8 cellular contexts compared by ENCODE assay signal in genomic region chr2:200525882-200526651, GRCh38. TPM values are rescaled to one million over a fixed set of nuclear protein-coding genes. Genes with fewer than 3 reads are reported as not detected.
A peak's percentile ranks its signal among the peaks of the same experiment; 100 is the strongest.
DNase-seq lines count a peak whose midpoint lies in the region; ATAC-seq and TF ChIP-seq lines count a peak whose summit lies in the region.

Gene SGO2, plus strand, starts transcription at chr2:200526207. Its CDS starts 6,769 bp downstream, at chr2:200532976.

- peak; percentile 100 for ATAC-seq in GM21737 (IDR thresholded peaks at IDR 0.05; ENCODE audit: unreplicated experiment)

- H3K27ac ChIP-seq in epithelial cell of prostate = peak within 1 kb of the TSS; percentile 39

- DNase-seq in DMS79 (lab: John Stamatoyannopoulos, UW) (peak; percentile 88), KG1 (lab: John Stamatoyannopoulos, UW) (peak; percentile 91), epithelial cell of prostate (ENCODE audit: low read depth, low spot score) (peak; percentile 70), mucosa of gallbladder (ENCODE audit: low spot score) (peak; percentile 94)
- peak; percentile 95 for DNase-seq in activated T-cell treated with anti-CD3 and anti-CD28 coated beads, Interleukin-2, amount 50 U/mL, for 1 hour
- DNase-seq in stimulated activated CD8-positive, alpha-beta memory T cell treated with anti-CD3 and anti-CD28 coated beads, Interleukin-4, amount 100 ng/mL, for 24 hours (ENCODE audit: low read depth) = peak; percentile 96

TF ChIP-seq in PFSK-1, 5 proteins besides CTCF, POLR2A, EP300 and RAD21:
- TF ChIP-seq POLR2AphosphoS5 (IDR thresholded peaks at IDR 0.05; ENCODE audit: low read depth, low read length) (peak; percentile 80), FOXP2 (optimal IDR thresholded peaks at IDR 0.05; ENCODE audit: borderline replicate concordance, extremely low read depth, extremely low read length, insufficient read depth) (no peak), REST (IDR thresholded peaks at IDR 0.05; ENCODE audit: insufficient read depth in 1 of 2, low read depth in 2 of 2, low read length in 2 of 2) (no peak; a peak in 1 of 4 replicates), SIN3A (IDR thresholded peaks at IDR 0.05; ENCODE audit: borderline replicate concordance, insufficient read depth, low read length) (0 out of 2 replicates have a peak, but pooled peaks have one; percentile 42), TAF1 (IDR thresholded peaks at IDR 0.05; ENCODE audit: borderline replicate concordance, insufficient read depth, low read length) (no peak; the same call in 1 of the 2 replicates)

RNA-seq across cellular contexts. Expression of gene SGO2, which starts in this region (rescaled TPM):
- polyA plus RNA-seq in PFSK-1 (2012; ENCODE audit: insufficient read length, low read depth) = 0.97 TPM
- 2.0 TPM for total RNA-seq in mucosa of gallbladder

Comparison
In these comparisons a context has a peak if more than half of its experiments do, and no peak if none do; other contexts are left out.
1. Peak in every context shown above with its lines: DNase-seq, ATAC-seq and H3K27ac ChIP-seq.